1 cellular context compared by ENCODE assay signal in genomic region chr11:76787911-76788596, GRCh38.
TF ChIP-seq lines count a peak whose summit lies in the region.

No MANE protein-coding gene starts in this region.

TF ChIP-seq in K562, 482 proteins besides CTCF, POLR2A, EP300 and RAD21 (continued from another document and continues in another):
- TF ChIP-seq AFF4 (CRISPR knock-in tag; IDR thresholded peaks at IDR 0.05) = no peak
- no peak for TF ChIP-seq ZFX (CRISPR knock-in tag; IDR thresholded peaks at IDR 0.05)
- TF ChIP-seq SMAD4 (CRISPR knock-in tag; conservative IDR thresholded peaks at IDR 0.05) = peak; percentile 97
- TF ChIP-seq ADNP (tag; IDR thresholded peaks at IDR 0.05) = no peak
- no peak for TF ChIP-seq ZBTB9 (CRISPR knock-in tag; IDR thresholded peaks at IDR 0.05)
- no peak for TF ChIP-seq ZNF699 (CRISPR knock-in tag; IDR thresholded peaks at IDR 0.05; ENCODE audit: insufficient replicate concordance)
- TF ChIP-seq ARNT (IDR thresholded peaks at IDR 0.05) = no peak
- no peak for TF ChIP-seq PCBP2 (IDR thresholded peaks at IDR 0.05; ENCODE audit: low read depth, low read length, poor library complexity, severe bottlenecking)
- TF ChIP-seq OTX1 (CRISPR knock-in tag; IDR thresholded peaks at IDR 0.05) = no peak
- no peak for TF ChIP-seq TAF9B (IDR thresholded peaks at IDR 0.05; ENCODE audit: partially characterized antibody)
- no peak for TF ChIP-seq NFE2L1 (tag; IDR thresholded peaks at IDR 0.05; ENCODE audit: borderline replicate concordance, low read depth)
- no peak for TF ChIP-seq FOXJ3 (CRISPR knock-in tag; IDR thresholded peaks at IDR 0.05)
- TF ChIP-seq, protein P1, sequence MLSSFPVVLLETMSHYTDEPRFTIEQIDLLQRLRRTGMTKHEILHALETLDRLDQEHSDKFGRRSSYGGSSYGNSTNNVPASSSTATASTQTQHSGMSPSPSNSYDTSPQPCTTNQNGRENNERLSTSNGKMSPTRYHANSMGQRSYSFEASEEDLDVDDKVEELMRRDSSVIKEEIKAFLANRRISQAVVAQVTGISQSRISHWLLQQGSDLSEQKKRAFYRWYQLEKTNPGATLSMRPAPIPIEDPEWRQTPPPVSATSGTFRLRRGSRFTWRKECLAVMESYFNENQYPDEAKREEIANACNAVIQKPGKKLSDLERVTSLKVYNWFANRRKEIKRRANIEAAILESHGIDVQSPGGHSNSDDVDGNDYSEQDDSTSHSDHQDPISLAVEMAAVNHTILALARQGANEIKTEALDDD (IDR thresholded peaks at IDR 0.05) = 0 out of 2 replicates have a peak, but pooled peaks have one; percentile 21
- TF ChIP-seq ID3 (CRISPR knock-in tag; IDR thresholded peaks at IDR 0.05) = no peak
- 0 out of 2 replicates have a peak, but pooled peaks have one; percentile 26 for TF ChIP-seq ID3 (tag; IDR thresholded peaks at IDR 0.05)
- peak; percentile 59 for TF ChIP-seq MEIS2 (IDR thresholded peaks at IDR 0.05; ENCODE audit: partially characterized antibody)
- no peak for TF ChIP-seq PREB (CRISPR knock-in tag; IDR thresholded peaks at IDR 0.05)
- TF ChIP-seq, protein P2, sequence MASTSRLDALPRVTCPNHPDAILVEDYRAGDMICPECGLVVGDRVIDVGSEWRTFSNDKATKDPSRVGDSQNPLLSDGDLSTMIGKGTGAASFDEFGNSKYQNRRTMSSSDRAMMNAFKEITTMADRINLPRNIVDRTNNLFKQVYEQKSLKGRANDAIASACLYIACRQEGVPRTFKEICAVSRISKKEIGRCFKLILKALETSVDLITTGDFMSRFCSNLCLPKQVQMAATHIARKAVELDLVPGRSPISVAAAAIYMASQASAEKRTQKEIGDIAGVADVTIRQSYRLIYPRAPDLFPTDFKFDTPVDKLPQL (IDR thresholded peaks at IDR 0.05; ENCODE audit: extremely low read depth, insufficient read length) = no peak
- no peak for TF ChIP-seq ZNF253 (CRISPR knock-in tag; conservative IDR thresholded peaks at IDR 0.05)
- TF ChIP-seq, protein P3, sequence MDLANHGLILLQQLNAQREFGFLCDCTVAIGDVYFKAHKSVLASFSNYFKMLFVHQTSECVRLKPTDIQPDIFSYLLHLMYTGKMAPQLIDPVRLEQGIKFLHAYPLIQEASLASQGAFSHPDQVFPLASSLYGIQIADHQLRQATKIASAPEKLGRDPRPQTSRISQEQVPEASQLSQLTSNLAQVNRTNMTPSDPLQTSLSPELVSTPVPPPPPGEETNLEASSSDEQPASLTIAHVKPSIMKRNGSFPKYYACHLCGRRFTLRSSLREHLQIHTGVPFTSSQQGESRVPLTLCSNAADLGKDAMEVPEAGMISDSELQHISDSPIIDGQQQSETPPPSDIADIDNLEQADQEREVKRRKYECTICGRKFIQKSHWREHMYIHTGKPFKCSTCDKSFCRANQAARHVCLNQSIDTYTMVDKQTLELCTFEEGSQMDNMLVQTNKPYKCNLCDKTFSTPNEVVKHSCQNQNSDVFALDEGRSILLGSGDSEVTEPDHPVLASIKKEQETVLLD (IDR thresholded peaks at IDR 0.05) = no peak
- TF ChIP-seq TFAM (CRISPR knock-in tag; conservative IDR thresholded peaks at IDR 0.05) = no peak
- peak; percentile 59 for TF ChIP-seq NFIC (IDR thresholded peaks at IDR 0.05)
- no peak for TF ChIP-seq POLR3G (IDR thresholded peaks at IDR 0.05; ENCODE audit: extremely low read depth, insufficient read length, insufficient replicate concordance)
- no peak for TF ChIP-seq CBX8 (IDR thresholded peaks at IDR 0.05; ENCODE audit: borderline replicate concordance, extremely low read depth, low read depth, low read length, poor library complexity, severe bottlenecking)
- no peak for TF ChIP-seq SNIP1 (IDR thresholded peaks at IDR 0.05; ENCODE audit: low read depth)
- TF ChIP-seq NEUROD1 (IDR thresholded peaks at IDR 0.05; ENCODE audit: borderline replicate concordance, low read depth, low read length, partially characterized antibody) = peak; percentile 45
- TF ChIP-seq, protein P4, sequence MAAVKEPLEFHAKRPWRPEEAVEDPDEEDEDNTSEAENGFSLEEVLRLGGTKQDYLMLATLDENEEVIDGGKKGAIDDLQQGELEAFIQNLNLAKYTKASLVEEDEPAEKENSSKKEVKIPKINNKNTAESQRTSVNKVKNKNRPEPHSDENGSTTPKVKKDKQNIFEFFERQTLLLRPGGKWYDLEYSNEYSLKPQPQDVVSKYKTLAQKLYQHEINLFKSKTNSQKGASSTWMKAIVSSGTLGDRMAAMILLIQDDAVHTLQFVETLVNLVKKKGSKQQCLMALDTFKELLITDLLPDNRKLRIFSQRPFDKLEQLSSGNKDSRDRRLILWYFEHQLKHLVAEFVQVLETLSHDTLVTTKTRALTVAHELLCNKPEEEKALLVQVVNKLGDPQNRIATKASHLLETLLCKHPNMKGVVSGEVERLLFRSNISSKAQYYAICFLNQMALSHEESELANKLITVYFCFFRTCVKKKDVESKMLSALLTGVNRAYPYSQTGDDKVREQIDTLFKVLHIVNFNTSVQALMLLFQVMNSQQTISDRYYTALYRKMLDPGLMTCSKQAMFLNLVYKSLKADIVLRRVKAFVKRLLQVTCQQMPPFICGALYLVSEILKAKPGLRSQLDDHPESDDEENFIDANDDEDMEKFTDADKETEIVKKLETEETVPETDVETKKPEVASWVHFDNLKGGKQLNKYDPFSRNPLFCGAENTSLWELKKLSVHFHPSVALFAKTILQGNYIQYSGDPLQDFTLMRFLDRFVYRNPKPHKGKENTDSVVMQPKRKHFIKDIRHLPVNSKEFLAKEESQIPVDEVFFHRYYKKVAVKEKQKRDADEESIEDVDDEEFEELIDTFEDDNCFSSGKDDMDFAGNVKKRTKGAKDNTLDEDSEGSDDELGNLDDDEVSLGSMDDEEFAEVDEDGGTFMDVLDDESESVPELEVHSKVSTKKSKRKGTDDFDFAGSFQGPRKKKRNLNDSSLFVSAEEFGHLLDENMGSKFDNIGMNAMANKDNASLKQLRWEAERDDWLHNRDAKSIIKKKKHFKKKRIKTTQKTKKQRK (IDR thresholded peaks at IDR 0.05; ENCODE audit: borderline replicate concordance, low read depth, low read length) = no peak
- TF ChIP-seq MAFK (IDR thresholded peaks at IDR 0.05; ENCODE audit: low read length) = no peak
- TF ChIP-seq KLF6 (CRISPR knock-in tag; IDR thresholded peaks at IDR 0.05; ENCODE audit: borderline replicate concordance) = no peak
- TF ChIP-seq RCOR1 (IDR thresholded peaks at IDR 0.05; ENCODE audit: borderline replicate concordance in 1 of 2, low read depth in 2 of 2, low read length in 2 of 2) = peak; percentile 48 to 81; a peak in 3 of 4 replicates
- 0 out of 2 replicates have a peak, but pooled peaks have one; percentile 18 for TF ChIP-seq PML (IDR thresholded peaks at IDR 0.05; ENCODE audit: low read length)
- no peak for TF ChIP-seq ZNF175 (CRISPR knock-in tag; IDR thresholded peaks at IDR 0.05; ENCODE audit: low read depth)
- no peak for TF ChIP-seq ARID3A (IDR thresholded peaks at IDR 0.05; ENCODE audit: borderline replicate concordance, low read depth, low read length)
- TF ChIP-seq JUND (IDR thresholded peaks at IDR 0.05; ENCODE audit: borderline replicate concordance, low read depth, low read length) = peak; percentile 79; the same call in 1 of the 2 replicates
- peak; percentile 47; the same call in 1 of the 3 replicates for TF ChIP-seq JUND (tag; IDR thresholded peaks at IDR 0.05; ENCODE audit: borderline replicate concordance, low read depth, low read length)
- no peak for TF ChIP-seq PPARD (CRISPR knock-in tag; IDR thresholded peaks at IDR 0.05)
- TF ChIP-seq SIX5 (IDR thresholded peaks at IDR 0.05; ENCODE audit: borderline replicate concordance in 1 of 2, insufficient read depth in 1 of 2, low read depth in 1 of 2, low read length in 2 of 2) = no peak
- TF ChIP-seq ZNF24 (IDR thresholded peaks at IDR 0.05) = no peak
- TF ChIP-seq NCOR1 (IDR thresholded peaks at IDR 0.05) = peak; percentile 87
- no peak for TF ChIP-seq ZNF639 (CRISPR knock-in tag; conservative IDR thresholded peaks at IDR 0.05 in 1 of 2, IDR thresholded peaks at IDR 0.05 in 1 of 2)
- peak; percentile 79 for TF ChIP-seq TAL1 (IDR thresholded peaks at IDR 0.05)
- no peak for TF ChIP-seq HMG20B (CRISPR knock-in tag; IDR thresholded peaks at IDR 0.05)
- no peak for TF ChIP-seq ZKSCAN3 (CRISPR knock-in tag; IDR thresholded peaks at IDR 0.05)
- no peak for TF ChIP-seq ZFPM2 (CRISPR knock-in tag; IDR thresholded peaks at IDR 0.05)
- TF ChIP-seq MBD2 (IDR thresholded peaks at IDR 0.05; ENCODE audit: borderline replicate concordance, low read depth) = no peak
- no peak for TF ChIP-seq MECOM (CRISPR knock-in tag; IDR thresholded peaks at IDR 0.05)
- TF ChIP-seq HCFC1 (IDR thresholded peaks at IDR 0.05; ENCODE audit: low read depth, low read length) = peak; percentile 27; the same call in 1 of the 2 replicates
- TF ChIP-seq, protein P5, sequence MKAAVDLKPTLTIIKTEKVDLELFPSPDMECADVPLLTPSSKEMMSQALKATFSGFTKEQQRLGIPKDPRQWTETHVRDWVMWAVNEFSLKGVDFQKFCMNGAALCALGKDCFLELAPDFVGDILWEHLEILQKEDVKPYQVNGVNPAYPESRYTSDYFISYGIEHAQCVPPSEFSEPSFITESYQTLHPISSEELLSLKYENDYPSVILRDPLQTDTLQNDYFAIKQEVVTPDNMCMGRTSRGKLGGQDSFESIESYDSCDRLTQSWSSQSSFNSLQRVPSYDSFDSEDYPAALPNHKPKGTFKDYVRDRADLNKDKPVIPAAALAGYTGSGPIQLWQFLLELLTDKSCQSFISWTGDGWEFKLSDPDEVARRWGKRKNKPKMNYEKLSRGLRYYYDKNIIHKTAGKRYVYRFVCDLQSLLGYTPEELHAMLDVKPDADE (conservative IDR thresholded peaks at IDR 0.05; ENCODE audit: control insufficient read depth, low read depth, low read length) = 0 out of 2 replicates have a peak, but pooled peaks have one; percentile 41
- TF ChIP-seq NCOA2 (IDR thresholded peaks at IDR 0.05; ENCODE audit: partially characterized antibody in 2 of 2) = no peak
